8 cellular contexts compared by ENCODE assay signal in the genomic region with DNA sequence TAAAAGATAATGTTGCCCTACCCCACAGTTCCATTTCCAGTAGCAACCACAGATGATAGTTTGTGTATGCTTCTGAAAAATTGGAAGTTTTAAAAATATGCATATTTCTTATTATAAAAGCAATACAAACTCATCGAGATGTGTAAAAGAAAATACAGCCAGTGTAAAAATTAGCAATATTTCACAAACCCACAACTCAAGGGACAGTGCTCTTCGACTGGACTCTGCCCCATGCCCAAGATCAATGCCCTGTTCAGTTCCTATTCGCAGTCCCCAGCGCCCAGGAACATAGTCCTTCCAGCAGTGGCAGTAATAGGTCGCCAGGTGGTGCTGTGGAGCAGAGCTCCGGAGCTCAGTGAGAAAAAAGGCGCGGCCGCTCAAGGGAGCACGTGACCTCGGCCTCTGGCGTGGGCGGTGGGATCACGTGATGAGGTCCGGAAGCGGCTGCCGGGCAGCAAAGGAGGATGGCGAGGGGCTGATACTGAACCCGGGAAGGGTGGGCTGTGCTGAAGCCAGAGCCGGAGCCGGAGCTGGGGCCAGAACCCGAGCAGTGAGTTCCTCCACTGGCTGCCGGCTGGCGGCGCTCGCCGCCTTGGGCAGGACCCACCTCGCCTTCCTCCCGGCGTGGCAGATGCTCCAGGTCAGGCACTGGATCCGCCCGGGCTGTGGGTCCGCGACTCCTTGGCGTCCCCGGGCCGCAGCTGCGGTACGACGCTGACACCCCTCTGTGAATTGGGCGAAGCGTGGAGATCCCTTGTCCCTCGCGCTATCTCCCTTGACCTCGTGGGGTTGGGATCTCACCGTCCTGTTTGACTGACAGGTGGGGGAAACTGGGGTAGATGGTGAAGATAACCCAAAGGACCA. TPM values are rescaled to one million over a fixed set of nuclear protein-coding genes. Genes with fewer than 3 reads are reported as not detected.
DNase-seq lines count a peak whose midpoint lies in the region; ATAC-seq and TF ChIP-seq lines count a peak whose summit lies in the region.

TSS of gene SLC36A1 (plus strand) at position 430 of the 864 bp plus-strand sequence. CDS start 11,190 bp downstream, outside the sequence.

- H3K4me3 ChIP-seq in IMR-90 (ENCODE audit: insufficient read depth, low read depth, low read length) (peak within 1 kb of the TSS; percentile 74), OCI-LY3 (ENCODE audit: low read length) (peak within 1 kb of the TSS; percentile 82), mucosa of rectum (ENCODE audit: low read length in 2 of 2) (peak within 1 kb of the TSS; percentile 97 to 98)

- H3K9ac ChIP-seq in IMR-90 (ENCODE audit: low read depth, low read length) (peak within 1 kb of the TSS; percentile 77), OCI-LY3 (ENCODE audit: low read length) (peak within 1 kb of the TSS; percentile 58), mucosa of rectum (ENCODE audit: low read depth in 1 of 2, low read length in 2 of 2) (peak within 1 kb of the TSS; percentile 78)

- H3K9me3 ChIP-seq in IMR-90 (ENCODE audit: control insufficient read depth, insufficient read depth, low read length) (no peaks in the 10 kb centered on the region), OCI-LY3 (ENCODE audit: insufficient read depth, low read length) (no peaks in the 10 kb centered on the region), mucosa of rectum (ENCODE audit: control insufficient read depth in 2 of 2, low read length in 2 of 2) (no peaks in the 10 kb centered on the region)

- intact Hi-C loops in IMR-90 (cut with micrococcal nuclease) = loop anchor here (1.0 kb wide), 6 partner anchors 34 to 295 kb away; no protein-coding TSS in a partner anchor

- dilution Hi-C loops in IMR-90 (cut with HindIII; ENCODE audit: low sequenced_read_pairs, unreplicated experiment) = no loop called here

- TF ChIP-seq RAD21 in IMR-90 (IDR thresholded peaks at IDR 0.05; ENCODE audit: low read length) = peak; percentile 90

- 0 out of 3 replicates have a peak within 1 kb of the TSS, but pooled peaks have one; percentile 10 for H2BK15ac ChIP-seq in IMR-90 (ENCODE audit: low read depth, low read length)

- H3K79me2 ChIP-seq in OCI-LY3 (ENCODE audit: low read length) = no peaks in the 10 kb centered on the region

- in situ Hi-C loops in IMR-90 (cut with MboI; ENCODE audit: low sequenced_read_pairs) = loop anchor here (5.0 kb wide), 3 partner anchors 55 to 300 kb away; no protein-coding TSS in a partner anchor

- peak within 1 kb of the TSS; percentile 71; the same call in 1 of the 2 replicates for H3K56ac ChIP-seq in IMR-90 (ENCODE audit: extremely low read depth, insufficient read depth, low read length)

- peaks cover 7% of the 10 kb centered on the region; the same call in 1 of the 2 replicates for H3K9me1 ChIP-seq in IMR-90 (ENCODE audit: insufficient read depth, low read length)

- peak within 1 kb of the TSS; percentile 47 for H2BK5ac ChIP-seq in IMR-90 (ENCODE audit: low read depth, low read length, poor library complexity, severe bottlenecking)

- H3K27ac ChIP-seq in IMR-90 (ENCODE audit: insufficient read depth, low read length) (peak within 1 kb of the TSS; percentile 50), OCI-LY3 (ENCODE audit: low read length) (no peak within 1 kb of the TSS), mucosa of rectum (ENCODE audit: low read depth in 2 of 2, low read length in 2 of 2) (peak within 1 kb of the TSS; percentile 53 to 65)

- H3K27me3 ChIP-seq in IMR-90 (ENCODE audit: control insufficient read depth, insufficient read depth, low read length) (peaks cover 2% of the 10 kb centered on the region; the same call in 1 of the 2 replicates), OCI-LY3 (ENCODE audit: low read depth, low read length) (no peaks in the 10 kb centered on the region), mucosa of rectum (ENCODE audit: control insufficient read depth in 2 of 2, insufficient read depth in 2 of 2, low read length in 2 of 2) (no peaks in the 10 kb centered on the region)

- peak within 1 kb of the TSS; percentile 83 for H3K23ac ChIP-seq in IMR-90 (ENCODE audit: low read depth, low read length)

- H4K91ac ChIP-seq in IMR-90 (ENCODE audit: insufficient read depth, low read depth, low read length) = peak within 1 kb of the TSS; percentile 70

- peak within 1 kb of the TSS; percentile 94 for H2AFZ ChIP-seq in IMR-90 (replicated peaks; ENCODE audit: low read length, poor library complexity)
- peak within 1 kb of the TSS; percentile 81; the same call in 1 of the 2 replicates for H2AFZ ChIP-seq in OCI-LY3 (ENCODE audit: low read depth, low read length)

- POLR2A ChIA-PET in IMR-90 (lab: Charles Lee; ENCODE audit: unreplicated experiment) = interaction anchor here (0.6 to 1.2 kb wide), 4 partner anchors 12 to 324 kb away, joined by 3 to 4 read pairs (median 3); no protein-coding TSS in a partner anchor

- CTCF ChIA-PET in IMR-90 (lab: Yijun Ruan, JAX) = interaction anchor here (0.6 to 3.7 kb wide), 16 partner anchors 10 to 324 kb away, joined by 3 to 26 read pairs (median 4); partner anchors contain the start of gene G3BP1

- BruUV-seq in IMR-90 (replicated peaks; lab: Mats Ljungman, UMichigan) = no TSS peak

- H4K5ac ChIP-seq in IMR-90 (ENCODE audit: low read depth, low read length) = peak within 1 kb of the TSS; percentile 11; the same call in 1 of the 2 replicates

- H2AK9ac ChIP-seq in IMR-90 (replicated peaks; ENCODE audit: low read depth, low read length, poor library complexity) = peak within 1 kb of the TSS; percentile 78

- H3K4ac ChIP-seq in IMR-90 (ENCODE audit: low read depth, low read length) = peak within 1 kb of the TSS; percentile 89

- DNase-seq in DMS53 (lab: John Stamatoyannopoulos, UW) (peak; percentile 95), IMR-90 (peak; percentile 86), activated T-cell treated with anti-CD3 and anti-CD28 coated beads for 48 hours (ENCODE audit: low read depth) (peak; percentile 94), erythroblast (lab: John Stamatoyannopoulos, UW) (peak; percentile 95 to 97)
- peak; percentile 99 for DNase-seq in stimulated activated CD8-positive, alpha-beta memory T cell treated with anti-CD3 and anti-CD28 coated beads, Interleukin-4, amount 100 ng/mL, for 48 hours

- H4K20me1 ChIP-seq in IMR-90 (ENCODE audit: insufficient read depth, low read length) = peaks cover 6% of the 10 kb centered on the region
- no peaks in the 10 kb centered on the region for H4K20me1 ChIP-seq in OCI-LY3 (ENCODE audit: insufficient read depth, low read length)

- peak within 1 kb of the TSS; percentile 71; the same call in 1 of the 2 replicates for H2AK5ac ChIP-seq in IMR-90 (ENCODE audit: low read depth, low read length)

- H3K4me2 ChIP-seq in IMR-90 (ENCODE audit: low read depth, low read length) = peak within 1 kb of the TSS; percentile 86
- peak within 1 kb of the TSS; percentile 99 for H3K4me2 ChIP-seq in OCI-LY3 (ENCODE audit: low read length)

- TF ChIP-seq POLR2A in IMR-90 (IDR thresholded peaks at IDR 0.05; ENCODE audit: low read depth, low read length) (peak; percentile 41; the same call in 1 of the 2 replicates), erythroblast (IDR thresholded peaks at IDR 0.05; ENCODE audit: low read length) (peak; percentile 62)

- H2BK120ac ChIP-seq in IMR-90 (ENCODE audit: low read depth, low read length) = peak within 1 kb of the TSS; percentile 48

- ATAC-seq in GM21528 (IDR thresholded peaks at IDR 0.05; ENCODE audit: low FRiP score, unreplicated experiment) (peak; percentile 91), IMR-90 (ENCODE audit: low read depth) (peak; percentile 90)

- TF ChIP-seq CTCF in IMR-90 (conservative IDR thresholded peaks at IDR 0.05; ENCODE audit: low read depth, low read length) (peak; percentile 93), OCI-LY3 (IDR thresholded peaks at IDR 0.05; ENCODE audit: low read depth, low read length) (peak; percentile 78)

- H3K36me3 ChIP-seq in IMR-90 (ENCODE audit: control insufficient read depth, insufficient read depth, low read length) (no peaks in the 10 kb centered on the region), OCI-LY3 (replicated peaks; ENCODE audit: low read depth, low read length) (no peaks in the 10 kb centered on the region), mucosa of rectum (ENCODE audit: control insufficient read depth in 2 of 2, insufficient read depth in 2 of 2, low read length in 2 of 2) (no peaks in the 10 kb centered on the region)

- H3K18ac ChIP-seq in IMR-90 (ENCODE audit: low read depth, low read length) = no peak within 1 kb of the TSS; the same call in none of the 2 replicates

- 0% methylated on average over 29 of the region's 46 CpGs; no CpG with 5 or more reads in 1 of the 2 experiments for WGBS in IMR-90 (ENCODE audit: extremely low coverage in 2 of 2, insufficient read length in 1 of 2), 2 experiments

- H3K14ac ChIP-seq in IMR-90 (replicated peaks; ENCODE audit: low read depth, low read length) = peak within 1 kb of the TSS; percentile 81

- peaks cover 25 to 42% of the 10 kb centered on the region in 2 experiments; a peak in 3 of 4 replicates for H3K79me1 ChIP-seq in IMR-90 (ENCODE audit: low read depth in 1 of 2, low read length in 2 of 2)

- H4K8ac ChIP-seq in IMR-90 (ENCODE audit: low read depth in 2 of 2, low read length in 2 of 2) = peak within 1 kb of the TSS; percentile 37 to 81; a peak in 3 of 4 replicates

- peaks cover 12% of the 10 kb centered on the region for H3K4me1 ChIP-seq in IMR-90 (ENCODE audit: control insufficient read depth, insufficient read depth, low read length)
- H3K4me1 ChIP-seq in OCI-LY3 (ENCODE audit: low read length) = peaks cover 14% of the 10 kb centered on the region
- H3K4me1 ChIP-seq in mucosa of rectum (ENCODE audit: control insufficient read depth in 2 of 2, insufficient read depth in 2 of 2, low read length in 2 of 2) = peaks cover 15 to 26% of the 10 kb centered on the region in 2 donors

- H2BK20ac ChIP-seq in IMR-90 (ENCODE audit: low read depth, low read length) = peak within 1 kb of the TSS; percentile 8; the same call in 1 of the 2 replicates

TF ChIP-seq in IMR-90, 13 proteins besides CTCF, POLR2A, EP300 and RAD21 (continues in another document):
- TF ChIP-seq MAFK (IDR thresholded peaks at IDR 0.05; ENCODE audit: low read depth, low read length) = no peak
- no peak for TF ChIP-seq ELK1 (IDR thresholded peaks at IDR 0.05; ENCODE audit: borderline replicate concordance, low read depth, low read length)
- peak; percentile 99 for TF ChIP-seq SMC3 (IDR thresholded peaks at IDR 0.05; ENCODE audit: low read depth, low read length)

RNA-seq across cellular contexts. Expression of gene SLC36A1, which starts in this region (rescaled TPM):
- 5.3 and 5.7 TPM in 2 replicates for total RNA-seq in IMR-90 (2012; rRNA removed)
- 8.7 and 9.4 TPM in 2 replicates for polyA plus RNA-seq in IMR-90 (2012; rRNA removed)
- polyA plus RNA-seq in IMR-90 (2012; cell fraction: cytosol; rRNA removed) = 5.4 and 5.6 TPM in 2 replicates
- 27.2 and 30.1 TPM in 2 replicates for polyA plus RNA-seq in IMR-90 (2012; cell fraction: nucleus; rRNA removed; ENCODE audit: low replicate concordance)
